37 cellular contexts compared by ENCODE assay signal in genomic region chr2:121900391-121900790, GRCh38.
DNase-seq lines count a peak whose midpoint lies in the region; ATAC-seq, FAIRE-seq and TF ChIP-seq lines count a peak whose summit lies in the region.
"Had no signal": no experiment of that assay in that cellular context is flagged by ENCODE, and none has a peak within 500 bp of the region (broad histone marks: within the 10 kb centered on the region; RNA-seq: fewer than 3 reads in every experiment).

No MANE protein-coding gene starts in this region.

- TF ChIP-seq POLR2A in IMR-90 (IDR thresholded peaks at IDR 0.05; ENCODE audit: low read depth, low read length) (no peak), K562 (conservative IDR thresholded peaks at IDR 0.05) (no peak)

- no peak overlapping the region for H3K4me3 Mint-ChIP-seq in H9
- H3K4me3 Mint-ChIP-seq in immature natural killer cell: no peak overlapping the region
- H3K4me3 Mint-ChIP-seq: B cell; CD14-positive monocyte; CD4-positive, alpha-beta memory T cell; CD4-positive, alpha-beta T cell; CD4-positive, CD25-positive, alpha-beta regulatory T cell; CD8-positive, alpha-beta memory T cell; CD8-positive, alpha-beta T cell had no signal

- H3K56ac ChIP-seq in H9 (ENCODE audit: insufficient read length, low read depth, low read length) (no peak overlapping the region), IMR-90 (ENCODE audit: extremely low read depth, insufficient read depth, low read length) (no peak overlapping the region)

- H2BK20ac ChIP-seq in H9 (ENCODE audit: low read depth, low read length, poor library complexity, severe bottlenecking): no peak overlapping the region
- no peak overlapping the region for H2BK20ac ChIP-seq in IMR-90 (ENCODE audit: low read depth, low read length)

- TF ChIP-seq CTCF in H9 (conservative IDR thresholded peaks at IDR 0.05) (no peak), IMR-90 (conservative IDR thresholded peaks at IDR 0.05; ENCODE audit: low read depth, low read length) (no peak), K562 (IDR thresholded peaks at IDR 0.05 in 2 of 3, conservative IDR thresholded peaks at IDR 0.05 in 1 of 3; ENCODE audit: insufficient read depth in 2 of 3, low read depth in 1 of 3, low read length in 3 of 3) (no peak)

- no peaks in the 10 kb centered on the region for H3K9me3 Mint-ChIP-seq in H9
- no peaks in the 10 kb centered on the region for H3K9me3 Mint-ChIP-seq in immature natural killer cell
- H3K9me3 Mint-ChIP-seq: CD4-positive, alpha-beta memory T cell; CD4-positive, alpha-beta T cell; CD8-positive, alpha-beta memory T cell; CD8-positive, alpha-beta T cell had no signal

- H3K4me1 ChIP-seq in H9 (ENCODE audit: insufficient read depth, low read length): no peaks in the 10 kb centered on the region
- H3K4me1 ChIP-seq in IMR-90 (ENCODE audit: control insufficient read depth, insufficient read depth, low read length): no peaks in the 10 kb centered on the region
- H3K4me1 ChIP-seq in K562 (replicated peaks in 1 of 2; ENCODE audit: control insufficient read depth in 2 of 2, insufficient read depth in 2 of 2, low read length in 2 of 2): peaks cover 15 to 24% of the 10 kb centered on the region in 2 experiments; a peak in 4 of 5 replicates
- H3K4me1 ChIP-seq: A549; BE2C; BLaER1; BLaER1 treated with 17β-estradiol and CSF1 and Interleukin-3, amounts not matched to agents 10 nM and 100 nM; Caco-2 had no signal

- H4K91ac ChIP-seq in H9 (ENCODE audit: insufficient read length, low read depth, low read length) (no peak overlapping the region), IMR-90 (ENCODE audit: insufficient read depth, low read depth, low read length) (no peak overlapping the region)

- H3K27ac Mint-ChIP-seq in H9 (peak overlapping the region in 1 of 3 experiments; percentile 73; a peak in 1 of 7 replicates), immature natural killer cell (no peak overlapping the region)
- H3K27ac Mint-ChIP-seq: B cell; CD4-positive, alpha-beta T cell; CD4-positive, CD25-positive, alpha-beta regulatory T cell; CD8-positive, alpha-beta memory T cell; CD8-positive, alpha-beta T cell had no signal

- H3K14ac ChIP-seq in H9 (ENCODE audit: insufficient read depth, low read length) (no peak overlapping the region), IMR-90 (replicated peaks; ENCODE audit: low read depth, low read length) (no peak overlapping the region)

- H3K9me1 ChIP-seq in IMR-90 (ENCODE audit: insufficient read depth, low read length) (no peaks in the 10 kb centered on the region), K562 (ENCODE audit: control insufficient read depth, insufficient read depth, low read length) (no peaks in the 10 kb centered on the region)

- dilution Hi-C loops in IMR-90 (cut with HindIII; ENCODE audit: low sequenced_read_pairs, unreplicated experiment): no loop called here

- no peak overlapping the region for H3K4me2 ChIP-seq in H9 (ENCODE audit: insufficient read depth, insufficient read length, low read length)
- H3K4me2 ChIP-seq in IMR-90 (ENCODE audit: low read depth, low read length): no peak overlapping the region
- H3K4me2 ChIP-seq in K562 (ENCODE audit: insufficient read depth, low read length): no peak overlapping the region
- H3K4me2 ChIP-seq: A549; BLaER1; BLaER1 treated with 17β-estradiol and CSF1 and Interleukin-3, amounts not matched to agents 10 nM and 100 nM had no signal

- no peak overlapping the region for H2BK120ac ChIP-seq in H9 (ENCODE audit: low read depth, low read length, poor library complexity, severe bottlenecking)
- H2BK120ac ChIP-seq in IMR-90 (ENCODE audit: low read depth, low read length): no peak overlapping the region

- no peaks in the 10 kb centered on the region; a peak in 1 of 7 replicates for H3K36me3 Mint-ChIP-seq in H9 (ENCODE audit: insufficient read depth in 1 of 3, low read depth in 3 of 3)
- no peaks in the 10 kb centered on the region for H3K36me3 Mint-ChIP-seq in immature natural killer cell
- H3K36me3 Mint-ChIP-seq: CD14-positive monocyte; CD4-positive, alpha-beta memory T cell; CD4-positive, CD25-positive, alpha-beta regulatory T cell; CD8-positive, alpha-beta memory T cell; CD8-positive, alpha-beta T cell had no signal

- POLR2A ChIA-PET in IMR-90 (lab: Charles Lee; ENCODE audit: unreplicated experiment): no interaction called here
- POLR2A ChIA-PET in K562 (lab: Yijun Ruan, JAX): interaction anchor here (1.1 kb wide), 1 partner anchor 28 kb away, joined by 3 read pairs; no protein-coding TSS in a partner anchor

- H3K4ac ChIP-seq in H9 (ENCODE audit: low read depth, low read length) (no peak overlapping the region), IMR-90 (ENCODE audit: low read depth, low read length) (no peak overlapping the region)

- H2BK15ac ChIP-seq in H9 (ENCODE audit: low read depth, low read length): no peak overlapping the region
- no peak overlapping the region for H2BK15ac ChIP-seq in IMR-90 (ENCODE audit: low read depth, low read length)

- FAIRE-seq in K562 (lab: Jason Lieb, UNC): no peak
- FAIRE-seq: A204.1, A549, D721Med had no signal

- H4K20me1 ChIP-seq in H9 (ENCODE audit: control insufficient read depth, insufficient read depth, insufficient read length) (no peaks in the 10 kb centered on the region), IMR-90 (ENCODE audit: insufficient read depth, low read length) (no peaks in the 10 kb centered on the region; the same call in 1 of the 2 replicates), K562 (replicated peaks; ENCODE audit: control insufficient read depth, insufficient read depth, low read length) (no peaks in the 10 kb centered on the region)
- H4K20me1 ChIP-seq: BLaER1; BLaER1 treated with 17β-estradiol and CSF1 and Interleukin-3, amounts not matched to agents 10 nM and 100 nM had no signal

- H3K23ac ChIP-seq in H9 (ENCODE audit: insufficient read length, low read depth, low read length) (no peak overlapping the region), IMR-90 (ENCODE audit: low read depth, low read length) (no peak overlapping the region)

- no peak for TF ChIP-seq RAD21 in IMR-90 (IDR thresholded peaks at IDR 0.05; ENCODE audit: low read length)
- no peak for TF ChIP-seq RAD21 in K562 (CRISPR knock-in tag; conservative IDR thresholded peaks at IDR 0.05 in 1 of 2, IDR thresholded peaks at IDR 0.05 in 1 of 2)

- no peak overlapping the region for H2BK12ac ChIP-seq in H9 (ENCODE audit: insufficient read length, low read depth, low read length)

- in situ Hi-C loops in IMR-90 (cut with MboI; ENCODE audit: low sequenced_read_pairs) (no loop called here), K562 (cut with MboI) (no loop called here)

- no peak overlapping the region for H2BK5ac ChIP-seq in H9 (ENCODE audit: insufficient read length, low read length)
- no peak overlapping the region for H2BK5ac ChIP-seq in IMR-90 (ENCODE audit: low read depth, low read length, poor library complexity, severe bottlenecking)

- H3K27me3 ChIP-seq in H9 (ENCODE audit: insufficient read depth, low read length) (no peaks in the 10 kb centered on the region), IMR-90 (ENCODE audit: control insufficient read depth, insufficient read depth, low read length) (peaks cover 2% of the 10 kb centered on the region), K562 (ENCODE audit: control insufficient read depth in 2 of 2, insufficient read depth in 2 of 2, low read length in 2 of 2) (peaks cover 0 to 26% of the 10 kb centered on the region in 2 experiments; a peak in 2 of 5 replicates)
- H3K27me3 ChIP-seq: BE2C; BLaER1; BLaER1 treated with 17β-estradiol and CSF1 and Interleukin-3, amounts not matched to agents 10 nM and 100 nM had no signal

- BruUV-seq in IMR-90 (replicated peaks; lab: Mats Ljungman, UMichigan) (no TSS peak), K562 (replicated peaks; lab: Mats Ljungman, UMichigan) (no TSS peak)

- H3K79me2 ChIP-seq in H9 (ENCODE audit: insufficient read depth, low read length) (no peaks in the 10 kb centered on the region), K562 (ENCODE audit: control insufficient read depth, insufficient read depth, low read length) (no peaks in the 10 kb centered on the region)

- H3K36me3 ChIP-seq in IMR-90 (ENCODE audit: control insufficient read depth, insufficient read depth, low read length) (no peaks in the 10 kb centered on the region), K562 (ENCODE audit: control insufficient read depth, insufficient read depth, low read length) (no peaks in the 10 kb centered on the region)
- H3K36me3 ChIP-seq: BE2C; BLaER1; BLaER1 treated with 17β-estradiol and CSF1 and Interleukin-3, amounts not matched to agents 10 nM and 100 nM had no signal

- H3K4me1 Mint-ChIP-seq in H9: 0 out of 4 replicates have a peak, but pooled peaks cover 0 to 2% of the 10 kb centered on the region in 2 experiments
- H3K4me1 Mint-ChIP-seq in immature natural killer cell: no peaks in the 10 kb centered on the region
- H3K4me1 Mint-ChIP-seq: B cell; CD14-positive monocyte; CD4-positive, alpha-beta memory T cell; CD4-positive, CD25-positive, alpha-beta regulatory T cell; CD8-positive, alpha-beta memory T cell had no signal

- H3K18ac ChIP-seq in H9 (ENCODE audit: insufficient read length, low read depth, low read length) (no peak overlapping the region), IMR-90 (ENCODE audit: low read depth, low read length) (no peak overlapping the region)

- H3K9me3 ChIP-seq in H9 (ENCODE audit: control insufficient read depth, low read depth, low read length): no peaks in the 10 kb centered on the region
- no peaks in the 10 kb centered on the region for H3K9me3 ChIP-seq in IMR-90 (ENCODE audit: control insufficient read depth, insufficient read depth, low read length)
- H3K9me3 ChIP-seq in K562 (replicated peaks; ENCODE audit: control insufficient read depth, insufficient read depth, low read depth, low read length): no peaks in the 10 kb centered on the region
- H3K9me3 ChIP-seq: A549; BE2C; BLaER1; BLaER1 treated with 17β-estradiol and CSF1 and Interleukin-3, amounts not matched to agents 10 nM and 100 nM; Caco-2 had no signal

- H4K8ac ChIP-seq in H9 (replicated peaks; ENCODE audit: insufficient read length, low read depth, low read length) (no peak overlapping the region), IMR-90 (ENCODE audit: low read depth in 2 of 2, low read length in 2 of 2) (no peak overlapping the region)

- H3K23me2 ChIP-seq in H9 (ENCODE audit: insufficient read length, low read depth, low read length, poor library complexity, severe bottlenecking): no peaks in the 10 kb centered on the region

- no peaks in the 10 kb centered on the region for H3K79me1 ChIP-seq in H9 (ENCODE audit: insufficient read depth, low read depth, low read length, poor library complexity, severe bottlenecking)
- H3K79me1 ChIP-seq in IMR-90 (ENCODE audit: low read depth in 1 of 2, low read length in 2 of 2): no peaks in the 10 kb centered on the region

- H2AK9ac ChIP-seq in IMR-90 (replicated peaks; ENCODE audit: low read depth, low read length, poor library complexity): no peak overlapping the region

- no CpG with 5 or more reads among the region's 8 CpGs for WGBS in H9 (ENCODE audit: extremely low coverage, insufficient read length, low lambda C conversion rate)
- WGBS in IMR-90 (ENCODE audit: extremely low coverage in 2 of 2, insufficient read length in 1 of 2), 2 experiments: 83% methylated on average over 6 of the region's 8 CpGs; no CpG with 5 or more reads in 1 of the 2 experiments
- 7% methylated on average over 8 of the region's 8 CpGs for WGBS in K562 (ENCODE audit: insufficient coverage, low coverage, missing lambda C conversion rate)

- H2AK5ac ChIP-seq in H9 (ENCODE audit: insufficient read length, low read length) (no peak overlapping the region), IMR-90 (ENCODE audit: low read depth, low read length) (no peak overlapping the region)

- intact Hi-C loops in IMR-90 (cut with micrococcal nuclease): no loop called here
- intact Hi-C loops in K562 (cut with micrococcal nuclease): loop anchor here (5.0 kb wide), 1 partner anchor 72 kb away; no protein-coding TSS in a partner anchor
- intact Hi-C loops in posterior vena cava (cut with DNase I): no loop called here

- CTCF ChIA-PET in IMR-90 (lab: Yijun Ruan, JAX): no interaction called here
- CTCF ChIA-PET in K562 (lab: Yijun Ruan, JAX; ENCODE audit: low intra/inter-chr PET ratio): no interaction called here

- H3K4me3 ChIP-seq in IMR-90 (ENCODE audit: insufficient read depth, low read depth, low read length): no peak overlapping the region
- no peak overlapping the region for H3K4me3 ChIP-seq in K562
- H3K4me3 ChIP-seq: A549; BLaER1; BLaER1 treated with 17β-estradiol and CSF1 and Interleukin-3, amounts not matched to agents 10 nM and 100 nM had no signal

- H2AFZ ChIP-seq in H9 (ENCODE audit: low read length) (no peak overlapping the region), IMR-90 (replicated peaks; ENCODE audit: low read length, poor library complexity) (peak overlapping the region; percentile 41), K562 (ENCODE audit: low read depth, low read length) (no peak overlapping the region)

- H3K9ac ChIP-seq in H9 (ENCODE audit: extremely low read depth, insufficient read length, low read length) (no peak overlapping the region), IMR-90 (ENCODE audit: low read depth, low read length) (no peak overlapping the region), K562 (ENCODE audit: insufficient read depth in 1 of 2, low read depth in 2 of 2, low read length in 2 of 2) (no peak overlapping the region)
- H3K9ac ChIP-seq: BLaER1; BLaER1 treated with 17β-estradiol and CSF1 and Interleukin-3, amounts not matched to agents 10 nM and 100 nM had no signal

- no peak overlapping the region for H4K5ac ChIP-seq in H9 (ENCODE audit: insufficient read length, low read depth, low read length)
- H4K5ac ChIP-seq in IMR-90 (ENCODE audit: low read depth, low read length): no peak overlapping the region

- no peak overlapping the region for H3K27ac ChIP-seq in H9 (ENCODE audit: insufficient read length, low read depth, low read length)
- H3K27ac ChIP-seq in IMR-90 (ENCODE audit: insufficient read depth, low read length): no peak overlapping the region
- H3K27ac ChIP-seq in K562 (ENCODE audit: extremely low read depth, low read depth, low read length): no peak overlapping the region
- H3K27ac ChIP-seq: 22Rv1; A549; BLaER1; BLaER1 treated with 17β-estradiol and CSF1 and Interleukin-3, amounts not matched to agents 10 nM and 100 nM; C4-2B had no signal

- H3K27me3 Mint-ChIP-seq in H9 (ENCODE audit: low read depth) (peaks cover 15% of the 10 kb centered on the region), immature natural killer cell (ENCODE audit: low read depth in 3 of 3) (peaks cover 1 to 4% (median 2%) of the 10 kb centered on the region in 3 donors)
- H3K27me3 Mint-ChIP-seq: B cell; CD4-positive, CD25-positive, alpha-beta regulatory T cell had no signal

- DNase-seq in H9: peak; percentile 10
- no peak for DNase-seq in IMR-90
- no peak for DNase-seq in K562 (ENCODE audit: extremely low read depth in 1 of 4, low spot score in 3 of 4)
- peak; percentile 68 for DNase-seq in posterior vena cava (ENCODE audit: low spot score)
- DNase-seq in activated naive CD4-positive, alpha-beta T cell treated with anti-CD3 and anti-CD28 coated beads, Interleukin-2, amount 50 U/mL, for 16 hours: no peak
- DNase-seq in immature natural killer cell: no peak
- DNase-seq: 8988T; ACHN; AML-193; BE2C; C1 segment of cervical spinal cord; Caco-2; Calu3; CD4-positive, alpha-beta memory T cell; CD4-positive, alpha-beta T cell; CD4-positive, CD25-positive, alpha-beta regulatory T cell; CD8-positive, alpha-beta memory T cell; CD8-positive, alpha-beta T cell; COR-L47; DMS 273 treated with DMSO at 0.1 percent for 48 hours; DMS153; DMS53; DMS79; DMS79 treated with DMSO at 0.1 percent for 48 hours; DND-41; EL had no signal

- TF ChIP-seq EP300 in K562 (IDR thresholded peaks at IDR 0.05; ENCODE audit: low read length): no peak

- no peak overlapping the region for H3T11ph ChIP-seq in H9 (ENCODE audit: low read length)

- ATAC-seq in IMR-90 (ENCODE audit: low read depth): no peak
- no peak for ATAC-seq in K562
- ATAC-seq in HG03378 (IDR thresholded peaks at IDR 0.05; ENCODE audit: unreplicated experiment): no peak
- no peak for ATAC-seq in GM18498 (IDR thresholded peaks at IDR 0.05; ENCODE audit: unreplicated experiment)
- ATAC-seq: A549; CD8-positive, alpha-beta T cell had no signal

Comparison
In these comparisons a context has a peak if more than half of its experiments do, and no peak if none do; other contexts are left out.
1. DNase-seq: peak in H9 (single experiment) and posterior vena cava (single experiment); none in IMR-90 (single experiment), K562 (0 of 4), activated naive CD4-positive, alpha-beta T cell treated with anti-CD3 and anti-CD28 coated beads, Interleukin-2, amount 50 U/mL, for 16 hours (single experiment) and immature natural killer cell (0 of 3).